10 cellular contexts compared by ENCODE assay signal in the genomic region with DNA sequence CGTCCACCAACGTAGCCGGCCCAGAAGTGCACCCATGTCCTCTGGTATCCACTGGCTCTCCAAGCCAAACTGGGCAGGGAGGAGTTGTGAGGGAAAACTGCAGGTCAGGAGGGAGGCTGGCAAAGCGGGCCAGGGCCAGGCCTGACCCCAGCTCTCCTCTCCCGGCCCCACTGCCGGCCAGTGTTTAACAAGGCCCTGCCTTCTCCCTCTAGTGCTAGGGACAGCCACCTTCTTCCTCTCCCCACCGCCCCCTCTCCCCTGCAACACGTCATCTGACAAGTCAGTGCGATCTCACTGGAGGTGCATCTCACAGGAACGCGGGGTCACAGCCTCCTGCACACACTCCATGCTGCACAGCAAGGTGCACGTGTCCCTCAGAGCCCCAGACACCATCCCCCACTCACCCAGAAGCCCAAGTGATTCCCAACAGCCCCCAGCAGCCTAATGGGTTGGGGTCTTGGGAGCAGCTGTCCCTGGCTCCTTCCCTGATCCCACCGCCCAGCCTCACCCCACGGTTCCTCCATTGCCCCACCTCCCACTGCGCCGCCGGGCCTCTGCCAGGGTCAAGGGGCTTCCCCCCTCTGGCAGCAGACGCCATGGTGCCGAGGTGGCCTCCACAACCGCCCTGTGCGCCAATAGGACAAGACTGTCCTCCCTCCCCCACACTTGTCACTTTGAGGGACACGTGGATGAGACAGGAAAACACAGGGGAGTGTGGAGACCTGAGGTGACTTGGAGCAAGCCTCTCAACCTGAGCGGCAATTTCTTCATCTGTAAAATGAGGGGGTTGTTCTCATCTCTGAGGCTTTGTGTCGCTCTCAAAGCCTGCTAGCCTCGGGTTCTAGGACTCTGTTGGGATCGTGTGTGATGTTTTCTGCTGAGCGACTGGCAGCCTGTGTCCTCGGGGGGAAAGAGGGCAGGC. TPM values are rescaled to one million over a fixed set of nuclear protein-coding genes. Genes with fewer than 3 reads are reported as not detected.
A peak's percentile ranks its signal among the peaks of the same experiment; 100 is the strongest.
DNase-seq lines count a peak whose midpoint lies in the region; ATAC-seq and TF ChIP-seq lines count a peak whose summit lies in the region.
"Had no signal": no experiment of that assay in that cellular context is flagged by ENCODE, and none has a peak within 500 bp of the region (broad histone marks: within the 10 kb centered on the region; RNA-seq: fewer than 3 reads in every experiment).

No MANE protein-coding gene starts in this region.

- ATAC-seq in esophagus mucosa (no peak), GM19351 (IDR thresholded peaks at IDR 0.05; ENCODE audit: unreplicated experiment) (no peak)

- H4K20me1 ChIP-seq in mammary epithelial cell (ENCODE audit: insufficient read depth, low read length): no peaks in the 10 kb centered on the region

- H3K27ac ChIP-seq in breast epithelium (peak overlapping the region; percentile 39 to 58), mammary epithelial cell (ENCODE audit: insufficient read depth, low read depth, low read length) (no peak overlapping the region), WERI-Rb-1 (peak overlapping the region; percentile 93), subcutaneous abdominal adipose tissue (ENCODE audit: low read depth, low read length) (peak overlapping the region; percentile 60)

- H3K9me3 ChIP-seq in breast epithelium (no peaks in the 10 kb centered on the region), mammary epithelial cell (replicated peaks; ENCODE audit: insufficient read depth, low read length) (no peaks in the 10 kb centered on the region), WERI-Rb-1 (ENCODE audit: severe bottlenecking) (no peaks in the 10 kb centered on the region), subcutaneous abdominal adipose tissue (ENCODE audit: control insufficient read depth in 5 of 5, low read length in 5 of 5) (no peaks in the 10 kb centered on the region)

- peaks cover 7 to 13% of the 10 kb centered on the region in 2 donors for H3K4me1 ChIP-seq in breast epithelium
- peaks cover 17% of the 10 kb centered on the region for H3K4me1 ChIP-seq in mammary epithelial cell (ENCODE audit: insufficient read depth, low read length)
- H3K4me1 ChIP-seq in subcutaneous abdominal adipose tissue (ENCODE audit: control insufficient read depth in 5 of 5, insufficient read depth in 5 of 5, low read length in 5 of 5): peaks cover 9 to 42% (median 26%) of the 10 kb centered on the region in 5 donors

- in situ Hi-C loops in mammary epithelial cell (cut with MboI; ENCODE audit: low sequenced_read_pairs in 2 of 2): loop anchor here in 1 of 2 donors (5.0 kb wide), 1 partner anchor 53 kb away; no protein-coding TSS in a partner anchor

- no peaks in the 10 kb centered on the region for H3K79me2 ChIP-seq in mammary epithelial cell (ENCODE audit: insufficient read depth, low read length)

- H3K9ac ChIP-seq in mammary epithelial cell (ENCODE audit: insufficient read depth, low read length) (no peak overlapping the region), subcutaneous abdominal adipose tissue (ENCODE audit: low read length in 5 of 5) (no peak overlapping the region)

- BruUV-seq in mammary epithelial cell (replicated peaks; lab: Mats Ljungman, UMichigan): no TSS peak

- H3K27me3 ChIP-seq in breast epithelium (peaks cover 0 to 3% of the 10 kb centered on the region in 2 donors), mammary epithelial cell (ENCODE audit: insufficient read depth, low read length) (peaks cover 5% of the 10 kb centered on the region), WERI-Rb-1 (ENCODE audit: insufficient read depth, low read depth, severe bottlenecking) (no peaks in the 10 kb centered on the region), subcutaneous abdominal adipose tissue (ENCODE audit: control insufficient read depth in 5 of 5, insufficient read depth in 4 of 5, low read length in 5 of 5) (peaks cover 0 to 29% (median 13%) of the 10 kb centered on the region in 5 donors)

- no peak overlapping the region for H3K4me2 ChIP-seq in mammary epithelial cell (ENCODE audit: insufficient read depth, low read depth, low read length)

- peak overlapping the region in 2 of 3 donors; percentile 59 to 77 for H3K4me3 ChIP-seq in breast epithelium
- no peak overlapping the region for H3K4me3 ChIP-seq in mammary epithelial cell (replicated peaks in 1 of 3; ENCODE audit: insufficient read depth in 1 of 3, low read depth in 2 of 3, low read length in 3 of 3)
- H3K4me3 ChIP-seq in WERI-Rb-1 (ENCODE audit: low read depth, low read length): peak overlapping the region; percentile 65
- H3K4me3 ChIP-seq in subcutaneous abdominal adipose tissue (ENCODE audit: low read depth in 1 of 5, low read length in 5 of 5): no peak overlapping the region

- intact Hi-C loops in breast epithelium (cut with DNase I; ENCODE audit: low total_unique reads) (no loop called here), mammary epithelial cell (cut with micrococcal nuclease) (no loop called here)

- no peak overlapping the region for H2AFZ ChIP-seq in mammary epithelial cell (ENCODE audit: low read depth, low read length)

- dilution Hi-C loops in mammary epithelial cell (cut with HindIII; ENCODE audit: low sequenced_read_pairs): no loop called here

- no peaks in the 10 kb centered on the region for H3K36me3 ChIP-seq in breast epithelium
- no peaks in the 10 kb centered on the region for H3K36me3 ChIP-seq in mammary epithelial cell (ENCODE audit: insufficient read depth, low read length)
- H3K36me3 ChIP-seq in WERI-Rb-1: no peaks in the 10 kb centered on the region
- peaks cover 0 to 15% (median 10%) of the 10 kb centered on the region in 5 donors for H3K36me3 ChIP-seq in subcutaneous abdominal adipose tissue (ENCODE audit: control insufficient read depth in 5 of 5, insufficient read depth in 5 of 5, low read length in 5 of 5)

- CTCF ChIA-PET in mammary epithelial cell (lab: Charles Lee; ENCODE audit: low non-redundant PET): no interaction called here

- DNase-seq in breast epithelium (ENCODE audit: low spot score in 2 of 2) (no peak), mammary epithelial cell (no peak), WERI-Rb-1 (peak; percentile 87), iPS-NIHi7 (ENCODE audit: extremely low spot score) (peak; percentile 34), dedifferentiated amniotic fluid mesenchymal stem cell (ENCODE audit: extremely low spot score) (no peak)
- DNase-seq: stimulated activated CD4-positive, alpha-beta T cell treated with anti-CD3 and anti-CD28 coated beads, Interleukin-2, amount 100 ng/mL, for 48 hours had no signal

- no peak for TF ChIP-seq CTCF in breast epithelium (IDR thresholded peaks at IDR 0.05)
- no peak for TF ChIP-seq CTCF in mammary epithelial cell (conservative IDR thresholded peaks at IDR 0.05 in 1 of 2, IDR thresholded peaks at IDR 0.05 in 1 of 2; ENCODE audit: extremely low read depth in 1 of 2, insufficient read depth in 1 of 2, low read depth in 1 of 2, low read length in 2 of 2)
- 0 out of 2 replicates have a peak, but pooled peaks have one; percentile 2 for TF ChIP-seq CTCF in WERI-Rb-1 (IDR thresholded peaks at IDR 0.05; ENCODE audit: low read depth, low read length)

- no peak for TF ChIP-seq POLR2A in breast epithelium (IDR thresholded peaks at IDR 0.05)

- WGBS in mammary epithelial cell (ENCODE audit: low coverage, missing lambda C conversion rate): 82% methylated on average over 10 of the region's 28 CpGs

RNA-seq across cellular contexts. Expression of a gene that starts 1.1 kb away (rescaled TPM):
- total RNA-seq in breast epithelium (10 to 100 TPM in 1 of 3 donors, 1 to 10 TPM in 2; 2.6 to 13.9 (median 9.1) TPM), mammary epithelial cell (1 to 10 TPM in 1 of 2 donors, not detected in 1; 3.0 TPM), esophagus mucosa (1.9 TPM)
- 0.19 TPM for polyA plus RNA-seq in mammary epithelial cell
- polyA minus RNA-seq in mammary epithelial cell: not detected

RNA-seq across cellular contexts. Expression of a gene that starts 29.6 kb away (rescaled TPM):
- total RNA-seq in breast epithelium (10 to 100 TPM; 14.6 to 52.4 (median 43.3) TPM), mammary epithelial cell (10 to 100 TPM; 26.6 to 35.8 TPM), esophagus mucosa (39.7 TPM)
- 26.5 TPM for polyA plus RNA-seq in mammary epithelial cell
- 59.4 TPM for polyA minus RNA-seq in mammary epithelial cell

RNA-seq across cellular contexts. Expression of a gene that starts 47.4 kb away (rescaled TPM):
- total RNA-seq in breast epithelium (not detected), mammary epithelial cell (not detected), esophagus mucosa (not detected)
- polyA plus RNA-seq in mammary epithelial cell: not detected
- polyA minus RNA-seq in mammary epithelial cell: not detected
- total RNA-seq: LHCN-M2 had no signal

Comparison
In these comparisons a context has a peak if more than half of its experiments do, and no peak if none do; other contexts are left out.
1. H3K4me3 ChIP-seq: peak in breast epithelium (2 of 3) and WERI-Rb-1 (single experiment); none in mammary epithelial cell (0 of 3) and subcutaneous abdominal adipose tissue (0 of 5).
2. DNase-seq: peak in WERI-Rb-1 (single experiment) and iPS-NIHi7 (single experiment); none in breast epithelium (0 of 2), mammary epithelial cell (single experiment) and dedifferentiated amniotic fluid mesenchymal stem cell (single experiment).